In the genomic region with DNA sequence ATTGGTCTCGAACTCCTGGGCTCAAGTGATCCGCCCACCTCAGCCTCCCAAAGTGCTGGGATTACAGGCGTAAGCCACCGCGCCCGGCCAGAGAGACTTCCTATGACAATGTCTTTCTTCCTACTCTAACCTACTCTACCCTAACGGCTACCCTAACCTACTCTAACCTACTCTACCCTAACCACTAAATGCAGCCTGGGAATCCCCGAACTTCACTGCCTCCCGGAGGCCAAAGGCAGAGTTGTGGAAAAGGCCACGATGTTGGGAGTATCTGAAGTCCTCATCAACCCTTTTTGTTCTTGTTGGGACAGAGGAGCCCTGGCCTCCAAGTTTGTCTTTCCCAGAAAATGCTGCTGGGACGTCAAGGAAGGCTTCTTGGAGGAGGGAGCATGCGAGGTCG, we compare ENCODE assay signal across 21 cellular contexts. TPM values are rescaled to one million over a fixed set of nuclear protein-coding genes. Genes with fewer than 3 reads are reported as not detected.
DNase-seq lines count a peak whose midpoint lies in the region; ATAC-seq, FAIRE-seq and TF ChIP-seq lines count a peak whose summit lies in the region.
"Had no signal": no experiment of that assay in that cellular context is flagged by ENCODE, and none has a peak within 500 bp of the region (broad histone marks: within the 10 kb centered on the region; RNA-seq: fewer than 3 reads in every experiment).

No MANE protein-coding gene starts in this region.

- no peak for DNase-seq in activated naive CD4-positive, alpha-beta T cell treated with anti-CD3 and anti-CD28 coated beads, Interleukin-2, amount 50 U/mL, for 16 hours
- DNase-seq in T-cell (no peak), endothelial cell of umbilical vein (ENCODE audit: low read depth, low spot score) (no peak), NCI-H526 (lab: John Stamatoyannopoulos, UW) (no peak)
- DNase-seq in stimulated activated naive B cell treated with anti-CD40 and anti-IgM and Interleukin-4, amounts not matched to agents 10 μg/mL and 1 μg/mL and 100 μg/mL, for 72 hours = no peak
- DNase-seq: AML-193; amygdala; GF-D8; islet precursor cell; NCI-H1092; NCI-H2227 treated with DMSO at 0.1 percent for 48 hours; retina; stimulated activated CD4-positive, alpha-beta T cell treated with anti-CD3 and anti-CD28 coated beads, Interleukin-4, amount 100 ng/mL, for 24 hours; stimulated activated naive CD4-positive, alpha-beta T cell treated with Interleukin-2 at 50 U/mL for 16 hours; SW 1271 had no signal

- H3K27ac ChIP-seq in endothelial cell of umbilical vein (ENCODE audit: insufficient read depth, low read depth, low read length) = no peak overlapping the region

- H3K9ac ChIP-seq in endothelial cell of umbilical vein (replicated peaks; ENCODE audit: extremely low read depth, insufficient read depth, low read length) = no peak overlapping the region

- peaks cover 29% of the 10 kb centered on the region for H3K4me1 Mint-ChIP-seq in activated naive CD4-positive, alpha-beta T cell treated with anti-CD3 and anti-CD28 coated beads, Interleukin-2, amount 50 U/mL, for 24 hours
- peaks cover 31 to 44% (median 34%) of the 10 kb centered on the region in 3 donors for H3K4me1 Mint-ChIP-seq in T-cell
- peaks cover 27 to 52% of the 10 kb centered on the region in 2 donors for H3K4me1 Mint-ChIP-seq in stimulated activated naive B cell treated with anti-CD40 and anti-IgM and Interleukin-4, amounts not matched to agents 10 μg/mL and 1 μg/mL and 100 μg/mL, for 72 hours

- H3K9me3 Mint-ChIP-seq in activated naive CD4-positive, alpha-beta T cell treated with anti-CD3 and anti-CD28 coated beads, Interleukin-2, amount 50 U/mL, for 24 hours = no peaks in the 10 kb centered on the region
- H3K9me3 Mint-ChIP-seq in T-cell = no peaks in the 10 kb centered on the region
- peaks cover 8% of the 10 kb centered on the region in 2 donors for H3K9me3 Mint-ChIP-seq in stimulated activated naive B cell treated with anti-CD40 and anti-IgM and Interleukin-4, amounts not matched to agents 10 μg/mL and 1 μg/mL and 100 μg/mL, for 72 hours

- no peaks in the 10 kb centered on the region for H3K27me3 ChIP-seq in endothelial cell of umbilical vein (ENCODE audit: control insufficient read depth in 2 of 2, insufficient read depth in 2 of 2, low read length in 2 of 2)

- FAIRE-seq in endothelial cell of umbilical vein (lab: Jason Lieb, UNC) = no peak

- peaks cover 5 to 6% of the 10 kb centered on the region in 2 experiments for H3K36me3 ChIP-seq in endothelial cell of umbilical vein (ENCODE audit: control insufficient read depth in 2 of 2, extremely low read depth in 1 of 2, insufficient read depth in 2 of 2, low read length in 2 of 2)

- H3K27me3 Mint-ChIP-seq in activated naive CD4-positive, alpha-beta T cell treated with anti-CD3 and anti-CD28 coated beads, Interleukin-2, amount 50 U/mL, for 24 hours = no peaks in the 10 kb centered on the region
- no peaks in the 10 kb centered on the region for H3K27me3 Mint-ChIP-seq in T-cell
- H3K27me3 Mint-ChIP-seq in stimulated activated naive B cell treated with anti-CD40 and anti-IgM and Interleukin-4, amounts not matched to agents 10 μg/mL and 1 μg/mL and 100 μg/mL, for 72 hours = peaks cover 4 to 9% of the 10 kb centered on the region in 2 donors

- no peak overlapping the region for H3K4me3 ChIP-seq in endothelial cell of umbilical vein (replicated peaks in 1 of 3; ENCODE audit: insufficient read depth in 1 of 3, low read depth in 1 of 3, low read length in 3 of 3)

- H3K79me2 ChIP-seq in endothelial cell of umbilical vein (ENCODE audit: control insufficient read depth, insufficient read depth, low read length) = peaks cover 12% of the 10 kb centered on the region

- no peaks in the 10 kb centered on the region for H3K9me3 ChIP-seq in endothelial cell of umbilical vein (replicated peaks; ENCODE audit: control insufficient read depth, insufficient read depth, low read length)

- H2AFZ ChIP-seq in endothelial cell of umbilical vein (ENCODE audit: low read depth, low read length) = no peak overlapping the region

- H3K27ac Mint-ChIP-seq in activated naive CD4-positive, alpha-beta T cell treated with anti-CD3 and anti-CD28 coated beads, Interleukin-2, amount 50 U/mL, for 24 hours = no peak overlapping the region
- no peak overlapping the region for H3K27ac Mint-ChIP-seq in T-cell
- peak overlapping the region; percentile 62 for H3K27ac Mint-ChIP-seq in stimulated activated naive B cell treated with anti-CD40 and anti-IgM and Interleukin-4, amounts not matched to agents 10 μg/mL and 1 μg/mL and 100 μg/mL, for 72 hours

- BruUV-seq in endothelial cell of umbilical vein (replicated peaks; lab: Mats Ljungman, UMichigan) = TSS peak; percentile 16

- peak overlapping the region; percentile 72 for H3K4me3 Mint-ChIP-seq in activated naive CD4-positive, alpha-beta T cell treated with anti-CD3 and anti-CD28 coated beads, Interleukin-2, amount 50 U/mL, for 24 hours
- H3K4me3 Mint-ChIP-seq in T-cell = peak overlapping the region; percentile 90 to 91 (median 90)
- H3K4me3 Mint-ChIP-seq in stimulated activated naive B cell treated with anti-CD40 and anti-IgM and Interleukin-4, amounts not matched to agents 10 μg/mL and 1 μg/mL and 100 μg/mL, for 72 hours = peak overlapping the region; percentile 93 to 95

- no peaks in the 10 kb centered on the region for H4K20me1 ChIP-seq in endothelial cell of umbilical vein (replicated peaks; ENCODE audit: control insufficient read depth, extremely low read depth, insufficient read depth, low read length)

- TF ChIP-seq POLR2A in endothelial cell of umbilical vein (IDR thresholded peaks at IDR 0.05; ENCODE audit: low read depth, low read length) = no peak

- POLR2A ChIA-PET in T-cell (lab: Charles Lee) (no interaction called here), endothelial cell of umbilical vein (lab: Charles Lee) (no interaction called here)

- TF ChIP-seq CTCF in endothelial cell of umbilical vein (IDR thresholded peaks at IDR 0.05; ENCODE audit: extremely low read depth in 1 of 2, insufficient read depth in 1 of 2, low read depth in 1 of 2, low read length in 2 of 2) = no peak

- no peak for ATAC-seq in T-cell (replicated peaks in 1 of 4)
- ATAC-seq in stimulated activated naive B cell treated with anti-CD40 and anti-IgM and Interleukin-4, amounts not matched to agents 10 μg/mL and 1 μg/mL and 100 μg/mL, for 72 hours (replicated peaks) = no peak
- no peak for ATAC-seq in GM21723 (IDR thresholded peaks at IDR 0.05; ENCODE audit: unreplicated experiment)
- ATAC-seq in HG02938 (IDR thresholded peaks at IDR 0.05; ENCODE audit: unreplicated experiment) = no peak

- no peak overlapping the region for H3K4me2 ChIP-seq in endothelial cell of umbilical vein (ENCODE audit: insufficient read depth, low read length)

- H3K4me1 ChIP-seq in endothelial cell of umbilical vein (ENCODE audit: control insufficient read depth, extremely low read depth, insufficient read depth, low read length) = peaks cover 6% of the 10 kb centered on the region

- dilution Hi-C loops in endothelial cell of umbilical vein (cut with MboI; ENCODE audit: extremely low pct_ligation_motif_present, low sequenced_read_pairs) = no loop called here

- CTCF ChIA-PET in T-cell (lab: Charles Lee) = no interaction called here
- CTCF ChIA-PET in endothelial cell of umbilical vein (lab: Charles Lee) = no interaction called here

- intact Hi-C loops in endothelial cell of umbilical vein (cut with micrococcal nuclease) = no loop called here

- no peaks in the 10 kb centered on the region for H3K9me1 ChIP-seq in endothelial cell of umbilical vein (replicated peaks; ENCODE audit: control insufficient read depth, extremely low read depth, insufficient read depth, low read length)

- peaks cover 2% of the 10 kb centered on the region for H3K36me3 Mint-ChIP-seq in activated naive CD4-positive, alpha-beta T cell treated with anti-CD3 and anti-CD28 coated beads, Interleukin-2, amount 50 U/mL, for 24 hours
- no peaks in the 10 kb centered on the region for H3K36me3 Mint-ChIP-seq in T-cell
- peaks cover 7 to 16% of the 10 kb centered on the region in 2 donors for H3K36me3 Mint-ChIP-seq in stimulated activated naive B cell treated with anti-CD40 and anti-IgM and Interleukin-4, amounts not matched to agents 10 μg/mL and 1 μg/mL and 100 μg/mL, for 72 hours

RNA-seq across cellular contexts. Expression of a gene that starts 1.0 kb away (rescaled TPM):
- total RNA-seq in T-cell (10 to 100 TPM; 17.8 to 32.2 (median 28.6) TPM), endothelial cell of umbilical vein (16.6 and 17.5 TPM in 2 replicates)
- 11.9 and 13.4 TPM in 2 replicates for polyA plus RNA-seq in endothelial cell of umbilical vein
- 15.6 and 18.1 TPM in 2 replicates for polyA plus RNA-seq in endothelial cell of umbilical vein (2011; cell fraction: cytosol; rRNA removed)
- polyA plus RNA-seq in endothelial cell of umbilical vein (2011; cell fraction: nucleus; rRNA removed) = 11.0 and 12.6 TPM in 2 replicates
- polyA plus RNA-seq in endothelial cell of umbilical vein (2012) = 12.9 and 13.6 TPM in 2 replicates
- polyA minus RNA-seq in endothelial cell of umbilical vein = 6.9 and 8.3 TPM in 2 replicates
- 8.1 TPM for polyA minus RNA-seq in endothelial cell of umbilical vein (2011; cell fraction: cytosol; rRNA and poly(A)+ RNA removed)
- polyA minus RNA-seq in endothelial cell of umbilical vein (2011; cell fraction: nucleus; rRNA and poly(A)+ RNA removed) = 2.5 and 2.8 TPM in 2 replicates

RNA-seq across cellular contexts. Expression of a gene that starts 7.6 kb away (rescaled TPM):
- total RNA-seq in T-cell (under 1 TPM in 2 of 5 donors, not detected in 3; 0.03 to 0.10 TPM), endothelial cell of umbilical vein (not detected in 2 replicates)
- not detected in 2 replicates for polyA plus RNA-seq in endothelial cell of umbilical vein
- not detected in 2 replicates for polyA plus RNA-seq in endothelial cell of umbilical vein (2011; cell fraction: cytosol; rRNA removed)
- polyA plus RNA-seq in endothelial cell of umbilical vein (2011; cell fraction: nucleus; rRNA removed) = not detected in 2 replicates
- not detected in 2 replicates for polyA plus RNA-seq in endothelial cell of umbilical vein (2012)
- polyA minus RNA-seq in endothelial cell of umbilical vein = not detected in 2 replicates
- not detected for polyA minus RNA-seq in endothelial cell of umbilical vein (2011; cell fraction: cytosol; rRNA and poly(A)+ RNA removed)
- not detected in 2 replicates for polyA minus RNA-seq in endothelial cell of umbilical vein (2011; cell fraction: nucleus; rRNA and poly(A)+ RNA removed)
- total RNA-seq: fibroblast of villous mesenchyme, HT-29, mononuclear cell had no signal

RNA-seq across cellular contexts. Expression of a gene that starts 12.1 kb away (rescaled TPM):
- total RNA-seq in T-cell (10 to 100 TPM; 63.8 to 92.8 (median 85.4) TPM), endothelial cell of umbilical vein (105 and 118 TPM in 2 replicates)
- polyA plus RNA-seq in endothelial cell of umbilical vein = 124 and 146 TPM in 2 replicates
- polyA plus RNA-seq in endothelial cell of umbilical vein (2011; cell fraction: cytosol; rRNA removed) = 72.0 and 99.3 TPM in 2 replicates
- polyA plus RNA-seq in endothelial cell of umbilical vein (2011; cell fraction: nucleus; rRNA removed) = 138 and 160 TPM in 2 replicates
- polyA plus RNA-seq in endothelial cell of umbilical vein (2012) = 129 and 136 TPM in 2 replicates
- polyA minus RNA-seq in endothelial cell of umbilical vein = 49.7 and 66.9 TPM in 2 replicates
- polyA minus RNA-seq in endothelial cell of umbilical vein (2011; cell fraction: cytosol; rRNA and poly(A)+ RNA removed) = 47.1 TPM
- polyA minus RNA-seq in endothelial cell of umbilical vein (2011; cell fraction: nucleus; rRNA and poly(A)+ RNA removed) = 33.6 and 44.3 TPM in 2 replicates

RNA-seq across cellular contexts. Expression of a gene that starts 12.2 kb away (rescaled TPM):
- total RNA-seq in T-cell (10 to 100 TPM; 16.5 to 44.3 (median 35.5) TPM), endothelial cell of umbilical vein (35.6 and 45.8 TPM in 2 replicates)
- polyA plus RNA-seq in endothelial cell of umbilical vein = 37.4 and 49.7 TPM in 2 replicates
- 30.4 and 34.0 TPM in 2 replicates for polyA plus RNA-seq in endothelial cell of umbilical vein (2011; cell fraction: cytosol; rRNA removed)
- 27.2 and 27.9 TPM in 2 replicates for polyA plus RNA-seq in endothelial cell of umbilical vein (2011; cell fraction: nucleus; rRNA removed)
- 23.4 and 24.3 TPM in 2 replicates for polyA plus RNA-seq in endothelial cell of umbilical vein (2012)
- polyA minus RNA-seq in endothelial cell of umbilical vein = 28.2 and 29.3 TPM in 2 replicates
- polyA minus RNA-seq in endothelial cell of umbilical vein (2011; cell fraction: cytosol; rRNA and poly(A)+ RNA removed) = 7.0 TPM
- 11.6 and 18.9 TPM in 2 replicates for polyA minus RNA-seq in endothelial cell of umbilical vein (2011; cell fraction: nucleus; rRNA and poly(A)+ RNA removed)

RNA-seq across cellular contexts. Expression of a gene that starts 34.1 kb away (rescaled TPM):
- total RNA-seq in T-cell (1 to 10 TPM; 3.3 to 6.4 (median 6.0) TPM), endothelial cell of umbilical vein (1.2 and 1.3 TPM in 2 replicates)
- polyA plus RNA-seq in endothelial cell of umbilical vein = 0.52 and 0.65 TPM in 2 replicates
- 0.21 and 0.49 TPM in 2 replicates for polyA plus RNA-seq in endothelial cell of umbilical vein (2011; cell fraction: cytosol; rRNA removed)
- polyA plus RNA-seq in endothelial cell of umbilical vein (2011; cell fraction: nucleus; rRNA removed) = 1.4 and 1.7 TPM in 2 replicates
- 0.48 and 0.86 TPM in 2 replicates for polyA plus RNA-seq in endothelial cell of umbilical vein (2012)
- polyA minus RNA-seq in endothelial cell of umbilical vein = not detected in 2 replicates
- polyA minus RNA-seq in endothelial cell of umbilical vein (2011; cell fraction: cytosol; rRNA and poly(A)+ RNA removed) = not detected
- 1.8 TPM in 1 of 2 replicates, not detected in the other for polyA minus RNA-seq in endothelial cell of umbilical vein (2011; cell fraction: nucleus; rRNA and poly(A)+ RNA removed)
- total RNA-seq: fibroblast of villous mesenchyme had no signal
